In genomic region chr4:705278-706082, GRCh38 we compare ENCODE assay signal across 8 cellular contexts. TPM values are rescaled to one million over a fixed set of nuclear protein-coding genes. Genes with fewer than 3 reads are reported as not detected.
A peak's percentile ranks its signal among the peaks of the same experiment; 100 is the strongest.
DNase-seq lines count a peak whose midpoint lies in the region; ATAC-seq, FAIRE-seq and TF ChIP-seq lines count a peak whose summit lies in the region.

Gene PCGF3 (plus strand): TSS chr4:705832. CDS start chr4:733681, 27,849 bp downstream.

- H3K4me1 ChIP-seq in breast epithelium (peaks cover 0 to 7% of the 10 kb centered on the region in 2 donors), small intestine (ENCODE audit: control insufficient read depth in 2 of 2, insufficient read depth in 1 of 2, low read depth in 1 of 2, low read length in 1 of 2) (peaks cover 0 to 5% of the 10 kb centered on the region in 2 donors)

- peak; percentile 44 for DNase-seq in AG04449 (ENCODE audit: low read depth, low spot score)
- peak; percentile 95 for DNase-seq in NCI-H2227 (lab: John Stamatoyannopoulos, UW; ENCODE audit: unreplicated experiment)
- peak; percentile 99 for DNase-seq in WERI-Rb-1
- DNase-seq in breast epithelium (ENCODE audit: low spot score in 2 of 2): peak; percentile 93 to 98
- peak; percentile 100 for DNase-seq in iPS-NIHi11 (ENCODE audit: low spot score)
- DNase-seq in small intestine: peak; percentile 96

- H3K36me3 ChIP-seq in WERI-Rb-1 (peaks cover 21% of the 10 kb centered on the region), breast epithelium (no peaks in the 10 kb centered on the region), small intestine (ENCODE audit: control insufficient read depth in 2 of 2, insufficient read depth in 2 of 2, low read length in 2 of 2) (peaks cover 0 to 1% of the 10 kb centered on the region in 2 donors)

- TF ChIP-seq CTCF in AG04449 (IDR thresholded peaks at IDR 0.05; ENCODE audit: insufficient read depth, low read length, missing control alignments) (no peak), WERI-Rb-1 (IDR thresholded peaks at IDR 0.05; ENCODE audit: low read depth, low read length) (no peak), breast epithelium (IDR thresholded peaks at IDR 0.05) (no peak)

- no peak for TF ChIP-seq POLR2A in breast epithelium (IDR thresholded peaks at IDR 0.05)

- H3K27ac ChIP-seq in WERI-Rb-1: peak within 1 kb of the TSS; percentile 99
- H3K27ac ChIP-seq in breast epithelium: peak within 1 kb of the TSS; percentile 86 to 89
- peak within 1 kb of the TSS; percentile 80 to 82 for H3K27ac ChIP-seq in small intestine (ENCODE audit: low read depth in 1 of 2, low read length in 1 of 2)

- peak within 1 kb of the TSS; percentile 76 for H3K4me3 ChIP-seq in AG04449 (ENCODE audit: low read depth, low read length)
- peak within 1 kb of the TSS; percentile 90 for H3K4me3 ChIP-seq in WERI-Rb-1 (ENCODE audit: low read depth, low read length)
- peak within 1 kb of the TSS; percentile 86 to 98 (median 91) for H3K4me3 ChIP-seq in breast epithelium
- peak within 1 kb of the TSS; percentile 84 to 98 for H3K4me3 ChIP-seq in small intestine (ENCODE audit: low read depth in 1 of 2, low read length in 2 of 2)

- H3K27me3 ChIP-seq in WERI-Rb-1 (ENCODE audit: insufficient read depth, low read depth, severe bottlenecking) (no peaks in the 10 kb centered on the region), breast epithelium (no peaks in the 10 kb centered on the region), small intestine (ENCODE audit: control insufficient read depth in 2 of 2, insufficient read depth in 2 of 2, low read length in 2 of 2) (no peaks in the 10 kb centered on the region)

- H3K9me3 ChIP-seq in WERI-Rb-1 (ENCODE audit: severe bottlenecking): no peaks in the 10 kb centered on the region
- no peaks in the 10 kb centered on the region for H3K9me3 ChIP-seq in breast epithelium
- no peaks in the 10 kb centered on the region for H3K9me3 ChIP-seq in small intestine (ENCODE audit: control insufficient read depth, low read depth)

- 1 to 2% (median 2%) methylated on average over 50 to 82 of the region's 82 CpGs for WGBS in small intestine, 3 donors

- intact Hi-C loops in breast epithelium (cut with DNase I; ENCODE audit: low total_unique reads): no loop called here

- ATAC-seq in GM18909 (IDR thresholded peaks at IDR 0.05; ENCODE audit: poor library complexity, unreplicated experiment) (peak; percentile 92), HG03159 (IDR thresholded peaks at IDR 0.05; ENCODE audit: unreplicated experiment) (peak; percentile 94)

- POLR2A ChIA-PET in AG04449 (lab: Yijun Ruan, JAX): interaction anchor here (0.5 kb wide), 1 partner anchor 60 kb away, joined by 3 read pairs; no protein-coding TSS in a partner anchor

- FAIRE-seq in small intestine (lab: Jason Lieb, UNC): no peak

- CTCF ChIA-PET in AG04449 (lab: Yijun Ruan, JAX): no interaction called here

RNA-seq across cellular contexts. Expression of gene PCGF3, which starts in this region (rescaled TPM):
- total RNA-seq in breast epithelium: 10 to 100 TPM; 60.6 to 71.7 (median 69.4) TPM
- polyA plus RNA-seq in small intestine: 10 to 100 TPM; 27.3 to 71.6 (median 40.6) TPM

Comparison
In these comparisons a context has a peak if more than half of its experiments do, and no peak if none do; other contexts are left out.
1. Peak in every context shown above with its lines: DNase-seq, ATAC-seq, H3K4me3 ChIP-seq and H3K27ac ChIP-seq.
2. DNase-seq: peak in every context shown above with its lines; median percentile 100 in iPS-NIHi11; 99 in WERI-Rb-1; 96 in small intestine; 96 in breast epithelium; 95 in NCI-H2227; 44 in AG04449.